In genomic region chr14:24195186-24196070, GRCh38 we compare ENCODE assay signal across 1 cellular context.
TF ChIP-seq lines count a peak whose summit lies in the region.

A gene with protein sequence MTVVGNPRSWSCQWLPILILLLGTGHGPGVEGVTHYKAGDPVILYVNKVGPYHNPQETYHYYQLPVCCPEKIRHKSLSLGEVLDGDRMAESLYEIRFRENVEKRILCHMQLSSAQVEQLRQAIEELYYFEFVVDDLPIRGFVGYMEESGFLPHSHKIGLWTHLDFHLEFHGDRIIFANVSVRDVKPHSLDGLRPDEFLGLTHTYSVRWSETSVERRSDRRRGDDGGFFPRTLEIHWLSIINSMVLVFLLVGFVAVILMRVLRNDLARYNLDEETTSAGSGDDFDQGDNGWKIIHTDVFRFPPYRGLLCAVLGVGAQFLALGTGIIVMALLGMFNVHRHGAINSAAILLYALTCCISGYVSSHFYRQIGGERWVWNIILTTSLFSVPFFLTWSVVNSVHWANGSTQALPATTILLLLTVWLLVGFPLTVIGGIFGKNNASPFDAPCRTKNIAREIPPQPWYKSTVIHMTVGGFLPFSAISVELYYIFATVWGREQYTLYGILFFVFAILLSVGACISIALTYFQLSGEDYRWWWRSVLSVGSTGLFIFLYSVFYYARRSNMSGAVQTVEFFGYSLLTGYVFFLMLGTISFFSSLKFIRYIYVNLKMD (minus strand): TSS chr14:24195441. CDS start chr14:24195019, 422 bp downstream.

TF ChIP-seq in WTC11, 78 proteins besides CTCF, POLR2A, EP300 and RAD21 (continued from another document):
- TF ChIP-seq, protein P1, sequence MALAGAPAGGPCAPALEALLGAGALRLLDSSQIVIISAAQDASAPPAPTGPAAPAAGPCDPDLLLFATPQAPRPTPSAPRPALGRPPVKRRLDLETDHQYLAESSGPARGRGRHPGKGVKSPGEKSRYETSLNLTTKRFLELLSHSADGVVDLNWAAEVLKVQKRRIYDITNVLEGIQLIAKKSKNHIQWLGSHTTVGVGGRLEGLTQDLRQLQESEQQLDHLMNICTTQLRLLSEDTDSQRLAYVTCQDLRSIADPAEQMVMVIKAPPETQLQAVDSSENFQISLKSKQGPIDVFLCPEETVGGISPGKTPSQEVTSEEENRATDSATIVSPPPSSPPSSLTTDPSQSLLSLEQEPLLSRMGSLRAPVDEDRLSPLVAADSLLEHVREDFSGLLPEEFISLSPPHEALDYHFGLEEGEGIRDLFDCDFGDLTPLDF (CRISPR knock-in tag; IDR thresholded peaks at IDR 0.05) = peak; percentile 80
- no peak for TF ChIP-seq HMGA2 (CRISPR knock-in tag; IDR thresholded peaks at IDR 0.05)
- no peak for TF ChIP-seq ZNF671 (CRISPR knock-in tag; IDR thresholded peaks at IDR 0.05)
TF ChIP-seq in WTC11: peak in this region for 36.
